In genomic region chr20:59165794-59166709, GRCh38 we compare ENCODE assay signal across 14 cellular contexts. TPM values are rescaled to one million over a fixed set of nuclear protein-coding genes. Genes with fewer than 3 reads are reported as not detected.
DNase-seq lines count a peak whose midpoint lies in the region; ATAC-seq, FAIRE-seq and TF ChIP-seq lines count a peak whose summit lies in the region.
"Had no signal": no experiment of that assay in that cellular context is flagged by ENCODE, and none has a peak within 500 bp of the region (broad histone marks: within the 10 kb centered on the region; RNA-seq: fewer than 3 reads in every experiment).

No MANE protein-coding gene starts in this region.

- peak overlapping the region; percentile 98 for H3K4me3 Mint-ChIP-seq in activated T-helper 17 cell treated with anti-CD3 and anti-CD28 coated beads, Interleukin-2, amount 50 U/mL, for 72 hours

- peaks cover 20% of the 10 kb centered on the region for H3K36me3 Mint-ChIP-seq in activated T-helper 17 cell treated with anti-CD3 and anti-CD28 coated beads, Interleukin-2, amount 50 U/mL, for 72 hours (ENCODE audit: low read depth)

- no peak overlapping the region for H3K27ac ChIP-seq in BLaER1

- peak; percentile 40 for FAIRE-seq in GM19239 (lab: Jason Lieb, UNC)

- H3K27ac Mint-ChIP-seq in activated T-helper 17 cell treated with anti-CD3 and anti-CD28 coated beads, Interleukin-2, amount 50 U/mL, for 72 hours, result peak overlapping the region; percentile 100

- no peaks in the 10 kb centered on the region; the same call in 1 of the 2 replicates for H3K36me3 ChIP-seq in BLaER1
- no peaks in the 10 kb centered on the region for H3K36me3 ChIP-seq in mucosa of descending colon (ENCODE audit: low read depth)
- H3K36me3 ChIP-seq: BE2C had no signal

- H3K9me3 ChIP-seq in BLaER1 (peaks cover 14% of the 10 kb centered on the region), mucosa of descending colon (no peaks in the 10 kb centered on the region)
- H3K9me3 ChIP-seq: BE2C had no signal

- peak; percentile 69 for ATAC-seq in activated T-helper 17 cell treated with anti-CD3 and anti-CD28 coated beads, Interleukin-2, amount 50 U/mL, for 72 hours (replicated peaks)
- peak; percentile 51 for ATAC-seq in mucosa of descending colon
- ATAC-seq: esophagus mucosa had no signal

- H3K4me2 ChIP-seq in BLaER1, result peak overlapping the region; percentile 36

- no peak for TF ChIP-seq CTCF in mucosa of descending colon (IDR thresholded peaks at IDR 0.05)

- H3K27me3 Mint-ChIP-seq in activated T-helper 17 cell treated with anti-CD3 and anti-CD28 coated beads, Interleukin-2, amount 50 U/mL, for 72 hours, result no peaks in the 10 kb centered on the region

- peaks cover 75% of the 10 kb centered on the region for H3K4me1 Mint-ChIP-seq in activated T-helper 17 cell treated with anti-CD3 and anti-CD28 coated beads, Interleukin-2, amount 50 U/mL, for 72 hours

- H3K4me3 ChIP-seq in BLaER1 (no peak overlapping the region), mucosa of descending colon (no peak overlapping the region)

- DNase-seq in GM19239 (ENCODE audit: insufficient read length, low spot score) (no peak), mucosa of descending colon (peak in 1 of 3 donors; percentile 50), posterior vena cava (ENCODE audit: low spot score) (no peak), kidney glomerular epithelial cell (lab: John Stamatoyannopoulos, UW) (no peak), NCI-H1417 (lab: John Stamatoyannopoulos, UW) (no peak), HCEC 1CT (no peak)
- DNase-seq: BE2C, caudate nucleus, mammary epithelial cell, NCI-H510A, posterior cingulate gyrus had no signal

- H3K27me3 ChIP-seq in BLaER1, result no peaks in the 10 kb centered on the region

- H4K20me1 ChIP-seq in BLaER1, result no peaks in the 10 kb centered on the region

- H3K9ac ChIP-seq in BLaER1, result no peak overlapping the region

- intact Hi-C loops in mucosa of descending colon (cut with DNase I, micrococcal nuclease) (no loop called here), posterior vena cava (cut with DNase I) (no loop called here)

- H3K4me1 ChIP-seq in BLaER1 (peaks cover 45% of the 10 kb centered on the region), mucosa of descending colon (ENCODE audit: low read depth) (peaks cover 25% of the 10 kb centered on the region)
- H3K4me1 ChIP-seq: BE2C had no signal

- H3K9me3 Mint-ChIP-seq in activated T-helper 17 cell treated with anti-CD3 and anti-CD28 coated beads, Interleukin-2, amount 50 U/mL, for 72 hours, result no peaks in the 10 kb centered on the region

RNA-seq across cellular contexts. Expression of gene ZNF831, which starts 2.4 kb away (rescaled TPM):
- total RNA-seq in activated T-helper 17 cell treated with anti-CD3 and anti-CD28 coated beads, Interleukin-2, amount 50 U/mL, for 72 hours, result 10 to 100 TPM; 13.5 to 17.8 TPM
- total RNA-seq in mucosa of descending colon (under 1 TPM; 0.38 to 0.89 (median 0.57) TPM), posterior vena cava (under 1 TPM; 0.37 to 0.57 TPM)
- total RNA-seq: mammary epithelial cell had no signal

Comparison
In these comparisons a context has a peak if more than half of its experiments do, and no peak if none do; other contexts are left out.
1. RNA of gene ZNF831, which starts 2.4 kb away (total RNA-seq): 13.5 to 17.8 TPM in activated T-helper 17 cell treated with anti-CD3 and anti-CD28 coated beads, Interleukin-2, amount 50 U/mL, for 72 hours; 0.37 to 0.57 TPM in posterior vena cava and 0.38 to 0.89 TPM in mucosa of descending colon; every median in the first group is over 4 times any median in the second.